ENCODE assay signal across 1 cellular context in the genomic region with DNA sequence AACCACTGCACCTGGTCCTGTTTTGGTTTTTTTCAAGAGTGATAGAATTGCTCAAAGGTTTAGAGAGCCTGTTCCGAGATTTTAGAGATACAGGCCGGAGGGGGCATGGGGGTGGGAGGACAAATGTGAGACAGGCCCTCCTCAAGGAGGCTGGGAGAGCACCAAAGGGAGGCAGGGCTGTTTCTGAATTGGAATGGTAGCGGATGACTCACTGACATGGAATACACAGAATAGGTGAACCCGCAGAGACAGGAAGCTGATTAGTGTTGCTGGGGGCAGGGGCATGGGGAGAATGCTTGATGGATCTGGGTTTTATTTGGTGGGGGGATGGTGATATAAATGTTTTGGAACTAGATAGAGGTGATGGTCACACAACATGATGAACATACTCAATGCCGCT.
TF ChIP-seq lines count a peak whose summit lies in the region.

No MANE protein-coding gene starts in this region.

TF ChIP-seq in HCT116, 20 proteins besides CTCF, POLR2A, EP300 and RAD21 (continued from another document):
- TF ChIP-seq, protein P1, sequence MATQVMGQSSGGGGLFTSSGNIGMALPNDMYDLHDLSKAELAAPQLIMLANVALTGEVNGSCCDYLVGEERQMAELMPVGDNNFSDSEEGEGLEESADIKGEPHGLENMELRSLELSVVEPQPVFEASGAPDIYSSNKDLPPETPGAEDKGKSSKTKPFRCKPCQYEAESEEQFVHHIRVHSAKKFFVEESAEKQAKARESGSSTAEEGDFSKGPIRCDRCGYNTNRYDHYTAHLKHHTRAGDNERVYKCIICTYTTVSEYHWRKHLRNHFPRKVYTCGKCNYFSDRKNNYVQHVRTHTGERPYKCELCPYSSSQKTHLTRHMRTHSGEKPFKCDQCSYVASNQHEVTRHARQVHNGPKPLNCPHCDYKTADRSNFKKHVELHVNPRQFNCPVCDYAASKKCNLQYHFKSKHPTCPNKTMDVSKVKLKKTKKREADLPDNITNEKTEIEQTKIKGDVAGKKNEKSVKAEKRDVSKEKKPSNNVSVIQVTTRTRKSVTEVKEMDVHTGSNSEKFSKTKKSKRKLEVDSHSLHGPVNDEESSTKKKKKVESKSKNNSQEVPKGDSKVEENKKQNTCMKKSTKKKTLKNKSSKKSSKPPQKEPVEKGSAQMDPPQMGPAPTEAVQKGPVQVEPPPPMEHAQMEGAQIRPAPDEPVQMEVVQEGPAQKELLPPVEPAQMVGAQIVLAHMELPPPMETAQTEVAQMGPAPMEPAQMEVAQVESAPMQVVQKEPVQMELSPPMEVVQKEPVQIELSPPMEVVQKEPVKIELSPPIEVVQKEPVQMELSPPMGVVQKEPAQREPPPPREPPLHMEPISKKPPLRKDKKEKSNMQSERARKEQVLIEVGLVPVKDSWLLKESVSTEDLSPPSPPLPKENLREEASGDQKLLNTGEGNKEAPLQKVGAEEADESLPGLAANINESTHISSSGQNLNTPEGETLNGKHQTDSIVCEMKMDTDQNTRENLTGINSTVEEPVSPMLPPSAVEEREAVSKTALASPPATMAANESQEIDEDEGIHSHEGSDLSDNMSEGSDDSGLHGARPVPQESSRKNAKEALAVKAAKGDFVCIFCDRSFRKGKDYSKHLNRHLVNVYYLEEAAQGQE (IDR thresholded peaks at IDR 0.05; ENCODE audit: low read depth) = no peak
TF ChIP-seq in HCT116: peak in this region for 4.
